In genomic region chr13:32902898-32903297, GRCh38 we compare ENCODE assay signal across 11 cellular contexts.
DNase-seq lines count a peak whose midpoint lies in the region; ATAC-seq and TF ChIP-seq lines count a peak whose summit lies in the region.
"Had no signal": no experiment of that assay in that cellular context is flagged by ENCODE, and none has a peak within 500 bp of the region (broad histone marks: within the 10 kb centered on the region; RNA-seq: fewer than 3 reads in every experiment).

No MANE protein-coding gene starts in this region.

- TF ChIP-seq EP300 in esophagus muscularis mucosa (IDR thresholded peaks at IDR 0.05) = no peak

- H3K27me3 ChIP-seq in esophagus muscularis mucosa (no peaks in the 10 kb centered on the region), subcutaneous abdominal adipose tissue (ENCODE audit: control insufficient read depth in 5 of 5, insufficient read depth in 4 of 5, low read length in 5 of 5) (no peaks in the 10 kb centered on the region)

- peak overlapping the region in 1 of 5 donors; percentile 2 for H3K9ac ChIP-seq in subcutaneous abdominal adipose tissue (ENCODE audit: low read length in 5 of 5)

- H3K9me3 Mint-ChIP-seq in HFFc6 = no peaks in the 10 kb centered on the region

- no peak for ATAC-seq in GM21526 (IDR thresholded peaks at IDR 0.05; ENCODE audit: low FRiP score, unreplicated experiment)

- WGBS in esophagus muscularis mucosa = 59% methylated on average over 7 of the region's 7 CpGs
- WGBS in lower leg skin, 2 donors = 39 to 41% methylated on average over 7 of the region's 7 CpGs

- peaks cover 42% of the 10 kb centered on the region for H3K4me1 Mint-ChIP-seq in HFFc6 (ENCODE audit: low read depth)

- H3K4me3 Mint-ChIP-seq in HFFc6 = peak overlapping the region; percentile 66

- no peaks in the 10 kb centered on the region for H3K36me3 ChIP-seq in esophagus muscularis mucosa
- no peaks in the 10 kb centered on the region for H3K36me3 ChIP-seq in subcutaneous abdominal adipose tissue (ENCODE audit: control insufficient read depth in 5 of 5, insufficient read depth in 5 of 5, low read length in 5 of 5)

- TF ChIP-seq CTCF in HFFc6 (IDR thresholded peaks at IDR 0.05) (no peak), esophagus muscularis mucosa (IDR thresholded peaks at IDR 0.05) (no peak), lower leg skin (IDR thresholded peaks at IDR 0.05) (no peak)

- H3K4me1 ChIP-seq in esophagus muscularis mucosa = peaks cover 0 to 23% (median 17%) of the 10 kb centered on the region in 4 donors
- H3K4me1 ChIP-seq in subcutaneous abdominal adipose tissue (ENCODE audit: control insufficient read depth in 5 of 5, insufficient read depth in 5 of 5, low read length in 5 of 5) = peaks cover 3 to 38% (median 29%) of the 10 kb centered on the region in 5 donors

- no peak overlapping the region for H3K4me3 ChIP-seq in esophagus muscularis mucosa
- no peak overlapping the region for H3K4me3 ChIP-seq in lower leg skin (ENCODE audit: low read depth, poor library complexity, severe bottlenecking)
- H3K4me3 ChIP-seq in subcutaneous abdominal adipose tissue (ENCODE audit: low read depth in 1 of 5, low read length in 5 of 5) = peak overlapping the region in 3 of 5 donors; percentile 1 to 23 (median 3)

- TF ChIP-seq POLR2A in esophagus muscularis mucosa (IDR thresholded peaks at IDR 0.05; ENCODE audit: low read depth) = no peak
- TF ChIP-seq POLR2A in lower leg skin (IDR thresholded peaks at IDR 0.05) = no peak

- intact Hi-C loops in esophagus muscularis mucosa (cut with DNase I) = no loop called here
- intact Hi-C loops in lower leg skin (cut with DNase I; ENCODE audit: low total_unique reads) = no loop called here

- peak overlapping the region; percentile 29 to 57 (median 40) for H3K27ac ChIP-seq in esophagus muscularis mucosa (replicated peaks in 1 of 4)
- H3K27ac ChIP-seq in subcutaneous abdominal adipose tissue (ENCODE audit: low read depth, low read length) = peak overlapping the region; percentile 45

- peaks cover 9% of the 10 kb centered on the region for H3K27me3 Mint-ChIP-seq in HFFc6 (ENCODE audit: insufficient read depth)

- H3K27ac Mint-ChIP-seq in HFFc6 = peak overlapping the region; percentile 61

- H3K9me3 ChIP-seq in esophagus muscularis mucosa (no peaks in the 10 kb centered on the region), subcutaneous abdominal adipose tissue (ENCODE audit: control insufficient read depth in 5 of 5, low read length in 5 of 5) (no peaks in the 10 kb centered on the region)

- no peaks in the 10 kb centered on the region for H3K36me3 Mint-ChIP-seq in HFFc6 (ENCODE audit: low read depth)

- DNase-seq in HFFc6 (peak; percentile 52), esophagus muscularis mucosa (ENCODE audit: extremely low spot score) (no peak), lower leg skin (ENCODE audit: low spot score in 2 of 2) (peak; percentile 55 to 91), NCI-H82 treated with DMSO at 0.1 percent for 48 hours (lab: John Stamatoyannopoulos, UW; ENCODE audit: unreplicated experiment) (no peak), NCI-H1694 (lab: John Stamatoyannopoulos, UW) (no peak), NCI-H748 treated with DMSO at 0.1 percent for 48 hours (lab: John Stamatoyannopoulos, UW) (no peak)
- DNase-seq: activated T-cell treated with anti-CD3 and anti-CD28 coated beads for 4 hours; NCI-H774; stimulated activated CD4-positive, alpha-beta T cell treated with anti-CD3 and anti-CD28 coated beads, Interleukin-15, amount 100 ng/mL, for 24 hours had no signal

Comparison
In these comparisons a context has a peak if more than half of its experiments do, and no peak if none do; other contexts are left out.
1. DNase-seq: peak in HFFc6 (single experiment) and lower leg skin (2 of 2); none in esophagus muscularis mucosa (single experiment), NCI-H82 treated with DMSO at 0.1 percent for 48 hours (single experiment), NCI-H1694 (single experiment) and NCI-H748 treated with DMSO at 0.1 percent for 48 hours (single experiment).
2. H3K4me3 ChIP-seq: peak in subcutaneous abdominal adipose tissue (3 of 5); none in esophagus muscularis mucosa (0 of 4) and lower leg skin (single experiment).